ENCODE assay signal across 26 cellular contexts in genomic region chr3:32498992-32499391, GRCh38. TPM values are rescaled to one million over a fixed set of nuclear protein-coding genes. Genes with fewer than 3 reads are reported as not detected.
DNase-seq lines count a peak whose midpoint lies in the region; ATAC-seq, FAIRE-seq and TF ChIP-seq lines count a peak whose summit lies in the region.
"Had no signal": no experiment of that assay in that cellular context is flagged by ENCODE, and none has a peak within 500 bp of the region (broad histone marks: within the 10 kb centered on the region; RNA-seq: fewer than 3 reads in every experiment).

No MANE protein-coding gene starts in this region.

- no peaks in the 10 kb centered on the region for H3K9me3 ChIP-seq in GM12878 (replicated peaks; ENCODE audit: control insufficient read depth, insufficient read depth, low read length)
- H3K9me3 ChIP-seq in HepG2 (ENCODE audit: low read length): no peaks in the 10 kb centered on the region
- H3K9me3 ChIP-seq in testis: no peaks in the 10 kb centered on the region
- H3K9me3 ChIP-seq: SK-N-SH had no signal

- H3K4me2 ChIP-seq in GM12878 (ENCODE audit: control insufficient read depth, insufficient read depth) (0 out of 2 replicates have a peak overlapping the region, but pooled peaks have one; percentile 26), HepG2 (ENCODE audit: low read depth, low read length) (no peak overlapping the region; the same call in 1 of the 2 replicates)
- H3K4me2 ChIP-seq: PC-9, SK-N-SH had no signal

- POLR2A ChIA-PET in GM12878 (lab: Charles Lee): interaction anchor here (0.6 to 1.8 kb wide), 7 partner anchors 11 to 80 kb away, joined by 3 to 8 read pairs (median 4); partner anchors contain the start of gene DYNC1LI1
- POLR2A ChIA-PET in HepG2 (lab: Yijun Ruan, JAX): no interaction called here

- H3K27ac ChIP-seq in GM12878 (ENCODE audit: control insufficient read depth, insufficient read depth) (no peak overlapping the region), HepG2 (ENCODE audit: extremely low read length, insufficient read depth, low read length) (no peak overlapping the region), testis (peak overlapping the region; percentile 1 to 8)
- H3K27ac ChIP-seq: 22Rv1, PC-9 had no signal

- WGBS in GM12878 (ENCODE audit: insufficient coverage, insufficient replicate concordance, low lambda C conversion rate, missing lambda C conversion rate): 99% methylated on average over 3 of the region's 3 CpGs
- 79% methylated on average over 3 of the region's 3 CpGs for WGBS in HepG2 (ENCODE audit: low lambda C conversion rate)
- WGBS in testis, 2 donors: 57 to 74% methylated on average over 3 of the region's 3 CpGs

- ATAC-seq in GM12878 (no peak), HepG2 (no peak), GM19023 (IDR thresholded peaks at IDR 0.05; ENCODE audit: unreplicated experiment) (no peak), GM18519 (IDR thresholded peaks at IDR 0.05; ENCODE audit: low FRiP score, unreplicated experiment) (no peak)

- RAD21 ChIA-PET in GM12878 (lab: Charles Lee; ENCODE audit: unreplicated experiment): interaction anchor here (0.7 to 3.3 kb wide), 10 partner anchors 10 to 124 kb away, joined by 3 to 27 read pairs (median 4); no protein-coding TSS in a partner anchor

- no peak overlapping the region for H2AFZ ChIP-seq in GM12878 (ENCODE audit: control insufficient read depth, low read depth, low read length)
- H2AFZ ChIP-seq in HepG2 (ENCODE audit: low read length): no peak overlapping the region
- H2AFZ ChIP-seq: PC-9 had no signal

- no peaks in the 10 kb centered on the region for H3K27me3 ChIP-seq in GM12878 (replicated peaks in 1 of 2; ENCODE audit: control insufficient read depth in 2 of 2, insufficient read depth in 2 of 2, low read length in 1 of 2)
- no peaks in the 10 kb centered on the region; a peak in 1 of 5 replicates for H3K27me3 ChIP-seq in HepG2 (ENCODE audit: control insufficient read depth in 1 of 2, insufficient read depth in 2 of 2, low read length in 2 of 2)
- no peaks in the 10 kb centered on the region for H3K27me3 ChIP-seq in testis

- TF ChIP-seq CTCF in GM12878 (IDR thresholded peaks at IDR 0.05 in 2 of 3, conservative IDR thresholded peaks at IDR 0.05 in 1 of 3; ENCODE audit: control insufficient read depth in 2 of 3, extremely low read depth in 1 of 3, insufficient read depth in 1 of 3, low read depth in 3 of 3, low read length in 3 of 3) (no peak), HepG2 (CRISPR knock-in tag; IDR thresholded peaks at IDR 0.05) (no peak), testis (IDR thresholded peaks at IDR 0.05) (no peak)

- intact Hi-C loops in GM12878 (cut with micrococcal nuclease; ENCODE audit: unreplicated experiment) (no loop called here), HepG2 (cut with micrococcal nuclease; ENCODE audit: unreplicated experiment) (no loop called here), testis (cut with DNase I; ENCODE audit: low total_unique reads) (no loop called here)

- CTCF ChIA-PET in GM12878 (lab: Yijun Ruan, JAX) (interaction anchor here (1.4 to 4.7 kb wide), 4 partner anchors 9 to 124 kb away, joined by 4 to 41 read pairs (median 10); no protein-coding TSS in a partner anchor), HepG2 (lab: Yijun Ruan, JAX; ENCODE audit: low intra/inter-chr PET ratio, low total read pairs) (no interaction called here)

- H3K9ac ChIP-seq in GM12878 (ENCODE audit: control insufficient read depth, insufficient read depth, low read length): no peak overlapping the region
- H3K9ac ChIP-seq in HepG2 (ENCODE audit: insufficient read depth, low read depth, low read length): no peak overlapping the region
- H3K9ac ChIP-seq: SK-N-SH had no signal

- in situ Hi-C loops in GM12878 (cut with MboI) (no loop called here), HepG2 (cut with HindIII; ENCODE audit: extremely low pct_ligation_motif_present, low pct_unique_long_range_greater_than_20kb) (no loop called here)

- peaks cover 14% of the 10 kb centered on the region for H3K4me1 ChIP-seq in GM12878 (ENCODE audit: control insufficient read depth, insufficient read depth, low read length)
- H3K4me1 ChIP-seq in HepG2 (ENCODE audit: insufficient read depth, low read length): peaks cover 49% of the 10 kb centered on the region
- H3K4me1 ChIP-seq in testis: peaks cover 9% of the 10 kb centered on the region

- TF ChIP-seq RAD21 in GM12878 (IDR thresholded peaks at IDR 0.05; ENCODE audit: insufficient read depth, low read depth, low read length) (no peak), HepG2 (CRISPR knock-in tag; IDR thresholded peaks at IDR 0.05) (no peak)

- no peak overlapping the region for H3K4me3 ChIP-seq in GM12878
- no peak overlapping the region for H3K4me3 ChIP-seq in HepG2 (replicated peaks in 1 of 3; ENCODE audit: insufficient read depth in 1 of 3, low read depth in 2 of 3, low read length in 3 of 3)
- no peak overlapping the region for H3K4me3 ChIP-seq in testis
- H3K4me3 ChIP-seq: PC-9 had no signal

- SMC1A ChIA-PET in GM12878 (lab: Charles Lee; ENCODE audit: uncharacterized antibody, unreplicated experiment): interaction anchor here (0.9 to 6.0 kb wide), 11 partner anchors 8 to 203 kb away, joined by 3 to 61 read pairs (median 5); no protein-coding TSS in a partner anchor

- H4K20me1 ChIP-seq in GM12878 (ENCODE audit: control insufficient read depth, insufficient read depth) (no peaks in the 10 kb centered on the region), HepG2 (ENCODE audit: insufficient read depth, low read length) (no peaks in the 10 kb centered on the region)

- BruUV-seq in GM12878 (replicated peaks; lab: Mats Ljungman, UMichigan) (no TSS peak), HepG2 (replicated peaks; lab: Mats Ljungman, UMichigan) (no TSS peak)

- TF ChIP-seq EP300 in GM12878 (IDR thresholded peaks at IDR 0.05; ENCODE audit: borderline replicate concordance in 1 of 2, control insufficient read depth in 1 of 2, low read depth in 2 of 2, low read length in 2 of 2) (no peak), HepG2 (IDR thresholded peaks at IDR 0.05; ENCODE audit: low read depth in 2 of 2, low read length in 2 of 2) (no peak), HepG2 (CRISPR knock-in tag; IDR thresholded peaks at IDR 0.05; ENCODE audit: borderline replicate concordance) (no peak)

- TF ChIP-seq POLR2A in GM12878 (IDR thresholded peaks at IDR 0.05; ENCODE audit: low read depth, low read length) (no peak), HepG2 (IDR thresholded peaks at IDR 0.05; ENCODE audit: insufficient read depth in 1 of 2, low read depth in 2 of 2, low read length in 2 of 2) (no peak), testis (IDR thresholded peaks at IDR 0.05) (no peak)

- DNase-seq in NCI-H526 treated with DMSO at 0.1 percent for 48 hours (lab: John Stamatoyannopoulos, UW) (peak; percentile 64), NCI-H526 (lab: John Stamatoyannopoulos, UW) (no peak), GM12878 (ENCODE audit: low read depth, low spot score) (no peak), HepG2 (ENCODE audit: low spot score) (no peak), testis (no peak), medulla oblongata (ENCODE audit: extremely low spot score) (no peak)
- DNase-seq: AML-193, DMS53, EL, GOT3, HCEC 1CT, IMR-90, NCI-H1417, NCI-H1694 treated with DMSO at 0.1 percent for 48 hours, NCI-H2081 treated with DMSO at 0.1 percent for 48 hours, NCI-H2171 treated with DMSO at 0.1 percent for 48 hours, NCI-H524 treated with DMSO at 0.1 percent for 48 hours, PC-9, RPMI8226, SHP77 treated with DMSO at 0.1 percent for 48 hours, SK-N-SH had no signal

- no peaks in the 10 kb centered on the region for H3K36me3 ChIP-seq in GM12878 (ENCODE audit: control insufficient read depth in 2 of 2, insufficient read depth in 2 of 2, low read length in 1 of 2)
- no peaks in the 10 kb centered on the region for H3K36me3 ChIP-seq in HepG2 (replicated peaks in 1 of 2; ENCODE audit: control insufficient read depth in 1 of 2, insufficient read depth in 2 of 2, low read length in 2 of 2)
- H3K36me3 ChIP-seq in testis (ENCODE audit: low read depth, missing control alignments): no peaks in the 10 kb centered on the region

- FAIRE-seq in GM12878 (lab: Jason Lieb, UNC) (no peak), HepG2 (lab: Jason Lieb, UNC) (no peak)
- FAIRE-seq: D721Med, HTR-8/SVneo had no signal

- H3K79me2 ChIP-seq in GM12878 (ENCODE audit: control insufficient read depth, insufficient read depth, low read length): peaks cover 21% of the 10 kb centered on the region
- peaks cover 39% of the 10 kb centered on the region for H3K79me2 ChIP-seq in HepG2 (ENCODE audit: insufficient read depth, low read length)

RNA-seq across cellular contexts. Expression of gene CMTM6, which starts 3.7 kb away (rescaled TPM):
- total RNA-seq in GM12878 (2013; cell fraction: nucleolus; rRNA removed): 60.8 and 68.6 TPM in 2 replicates
- total RNA-seq in GM12878 (2014; rRNA removed) (61.8 and 75.1 TPM in 2 replicates), GM12878 (2014; rRNA removed; fragmentation: Illumina TruSeq; extraction: Trizol) (73.5 and 74.7 TPM in 2 replicates), GM12878 (2021) (51.2 and 54.4 TPM in 2 replicates), HepG2 (2016; rRNA removed; fragmentation: Illumina TruSeq; extraction: Trizol) (43.8 and 55.7 TPM in 2 replicates), testis (100 to 1,000 TPM; 154 to 199 TPM)
- polyA plus RNA-seq in GM12878 (2011; ENCODE audit: low read depth): 12.6 TPM
- polyA plus RNA-seq in GM12878 (2011; rRNA removed) (92.6 and 138 TPM in 2 replicates), GM12878 (2014; fragmentation: Illumina TruSeq; extraction: Trizol) (61.0 and 74.5 TPM in 2 replicates), GM12878 (2014; fragmentation: Nextera tagmentation; extraction: Ambion mirVana) (10 to 100 TPM; 27.1 to 39.0 TPM), GM12878 (2014; rRNA removed) (43.9 and 52.4 TPM in 2 replicates), GM12878 (2016; fragmentation: Nextera tagmentation; extraction: Ambion mirVana) (10 to 100 TPM; 92.3 to 97.3 TPM), HepG2 (2011; rRNA removed) (20.7 and 25.6 TPM in 2 replicates), testis (ENCODE audit: insufficient read depth, low read depth, low replicate concordance) (66.2 TPM)
- 32.5 and 34.3 TPM in 2 replicates for polyA plus RNA-seq in GM12878 (2011; cell fraction: cytosol; rRNA removed)
- polyA plus RNA-seq in GM12878 (2011; cell fraction: nucleus; rRNA removed): 15.2 and 17.9 TPM in 2 replicates
- polyA plus RNA-seq in GM12878 (2012): 19.5 and 21.1 TPM in 2 replicates
- 36.8 and 51.9 TPM in 2 replicates for polyA minus RNA-seq in GM12878 (2011; rRNA and poly(A)+ RNA removed)
- 16.0 and 22.4 TPM in 2 replicates for polyA minus RNA-seq in GM12878 (2011; cell fraction: cytosol; rRNA and poly(A)+ RNA removed)
- polyA minus RNA-seq in GM12878 (2011; cell fraction: nucleus; rRNA and poly(A)+ RNA removed): 7.6 and 12.7 TPM in 2 replicates
- 3.6 and 4.8 TPM in 2 replicates for total RNA-seq in HepG2 (2016; cell fraction: cytosol; rRNA removed; fragmentation: Illumina TruSeq; extraction: Trizol; ENCODE audit: low read depth)
- total RNA-seq in HepG2 (2016; cell fraction: insoluble cytoplasmic fraction; rRNA removed; fragmentation: Illumina TruSeq; extraction: Trizol): 42.8 and 55.9 TPM in 2 replicates
- 24.8 and 28.0 TPM in 2 replicates for total RNA-seq in HepG2 (2016; cell fraction: membrane; rRNA removed; fragmentation: Illumina TruSeq; extraction: Trizol)
- 45.5 and 52.9 TPM in 2 replicates for total RNA-seq in HepG2 (2016; cell fraction: nucleus; rRNA removed; fragmentation: Illumina TruSeq; extraction: Trizol)
- polyA plus RNA-seq in HepG2 (2011; cell fraction: cytosol; rRNA removed): 10.1 and 18.8 TPM in 2 replicates
- polyA plus RNA-seq in HepG2 (2011; cell fraction: nucleus; rRNA removed): 2.8 and 4.3 TPM in 2 replicates
- polyA plus RNA-seq in HepG2 (2012): 20.9 and 22.5 TPM in 2 replicates
- 3.7 and 4.0 TPM in 2 replicates for polyA plus RNA-seq in HepG2 (2016; cell fraction: cytosol; fragmentation: Illumina TruSeq; extraction: Trizol; ENCODE audit: low read depth)
- polyA plus RNA-seq in HepG2 (2016; cell fraction: insoluble cytoplasmic fraction; fragmentation: Illumina TruSeq; extraction: Trizol; ENCODE audit: low read depth): 38.2 and 40.7 TPM in 2 replicates
- 14.9 and 16.8 TPM in 2 replicates for polyA plus RNA-seq in HepG2 (2016; cell fraction: membrane; fragmentation: Illumina TruSeq; extraction: Trizol; ENCODE audit: low read depth)
- polyA plus RNA-seq in HepG2 (2016; cell fraction: nucleus; fragmentation: Illumina TruSeq; extraction: Trizol; ENCODE audit: insufficient read depth, low read depth): 50.7 and 56.9 TPM in 2 replicates
- 10.7 and 10.8 TPM in 2 replicates for polyA minus RNA-seq in HepG2 (2011; rRNA and poly(A)+ RNA removed; ENCODE audit: low replicate concordance)
- polyA minus RNA-seq in HepG2 (2011; cell fraction: cytosol; rRNA and poly(A)+ RNA removed): 13.8 and 18.7 TPM in 2 replicates
- 9.4 and 10.6 TPM in 2 replicates for polyA minus RNA-seq in HepG2 (2011; cell fraction: nucleus; rRNA and poly(A)+ RNA removed)

Comparison
In these comparisons a context has a peak if more than half of its experiments do, and no peak if none do; other contexts are left out.
1. H3K27ac ChIP-seq: peak in testis (2 of 2); none in GM12878 (single experiment) and HepG2 (single experiment).